1 cellular context compared by ENCODE assay signal in the genomic region with DNA sequence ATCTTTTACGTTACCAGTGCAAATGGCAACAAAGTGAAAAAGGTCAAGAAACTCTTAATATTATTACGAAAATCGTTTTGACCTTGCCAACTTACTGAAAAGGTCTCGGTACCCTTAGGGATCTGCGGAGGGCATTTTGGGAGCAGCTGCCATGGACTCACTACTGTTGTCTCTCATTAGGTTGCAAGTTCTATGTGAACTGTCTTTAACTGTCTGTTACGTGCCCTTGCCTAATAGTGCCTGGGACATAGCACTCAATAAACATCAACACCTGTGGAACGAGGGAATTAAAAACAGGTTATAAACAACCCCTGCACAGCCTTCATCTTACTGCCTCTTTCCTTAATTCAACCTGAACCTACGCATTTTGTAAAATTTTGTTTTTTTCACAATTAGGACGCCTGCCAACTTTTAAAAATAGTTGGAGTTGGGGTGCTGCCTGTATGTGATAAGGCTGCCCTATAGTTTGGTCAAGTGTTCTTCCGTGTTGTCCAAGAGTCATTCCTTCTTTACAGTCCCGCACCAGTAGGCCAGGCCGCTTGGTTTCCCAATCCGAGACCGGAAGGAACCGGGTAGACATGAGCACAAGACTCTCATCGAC.
TF ChIP-seq lines count a peak whose summit lies in the region.

No MANE protein-coding gene starts in this region.

TF ChIP-seq in K562, 482 proteins besides CTCF, POLR2A, EP300 and RAD21 (continued from another document and continues in another):
- TF ChIP-seq, protein P1, sequence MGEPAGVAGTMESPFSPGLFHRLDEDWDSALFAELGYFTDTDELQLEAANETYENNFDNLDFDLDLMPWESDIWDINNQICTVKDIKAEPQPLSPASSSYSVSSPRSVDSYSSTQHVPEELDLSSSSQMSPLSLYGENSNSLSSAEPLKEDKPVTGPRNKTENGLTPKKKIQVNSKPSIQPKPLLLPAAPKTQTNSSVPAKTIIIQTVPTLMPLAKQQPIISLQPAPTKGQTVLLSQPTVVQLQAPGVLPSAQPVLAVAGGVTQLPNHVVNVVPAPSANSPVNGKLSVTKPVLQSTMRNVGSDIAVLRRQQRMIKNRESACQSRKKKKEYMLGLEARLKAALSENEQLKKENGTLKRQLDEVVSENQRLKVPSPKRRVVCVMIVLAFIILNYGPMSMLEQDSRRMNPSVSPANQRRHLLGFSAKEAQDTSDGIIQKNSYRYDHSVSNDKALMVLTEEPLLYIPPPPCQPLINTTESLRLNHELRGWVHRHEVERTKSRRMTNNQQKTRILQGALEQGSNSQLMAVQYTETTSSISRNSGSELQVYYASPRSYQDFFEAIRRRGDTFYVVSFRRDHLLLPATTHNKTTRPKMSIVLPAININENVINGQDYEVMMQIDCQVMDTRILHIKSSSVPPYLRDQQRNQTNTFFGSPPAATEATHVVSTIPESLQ (CRISPR knock-in tag; IDR thresholded peaks at IDR 0.05) = no peak
- TF ChIP-seq NR2C1 (IDR thresholded peaks at IDR 0.05) = no peak
- peak; percentile 13; the same call in 1 of the 2 replicates for TF ChIP-seq NR2C1 (tag; IDR thresholded peaks at IDR 0.05)
- no peak for TF ChIP-seq CHD1 (IDR thresholded peaks at IDR 0.05; ENCODE audit: low read length)
- TF ChIP-seq CHD4 (IDR thresholded peaks at IDR 0.05; ENCODE audit: insufficient read depth, insufficient replicate concordance, low read depth, low read length, poor library complexity, severe bottlenecking) = no peak
- no peak for TF ChIP-seq SRSF9 (IDR thresholded peaks at IDR 0.05; ENCODE audit: borderline replicate concordance, low read depth, low read length)
- TF ChIP-seq TAF15 (IDR thresholded peaks at IDR 0.05; ENCODE audit: low read depth, low read length) = no peak
- TF ChIP-seq ZNF24 (IDR thresholded peaks at IDR 0.05) = no peak
- TF ChIP-seq, protein P2, sequence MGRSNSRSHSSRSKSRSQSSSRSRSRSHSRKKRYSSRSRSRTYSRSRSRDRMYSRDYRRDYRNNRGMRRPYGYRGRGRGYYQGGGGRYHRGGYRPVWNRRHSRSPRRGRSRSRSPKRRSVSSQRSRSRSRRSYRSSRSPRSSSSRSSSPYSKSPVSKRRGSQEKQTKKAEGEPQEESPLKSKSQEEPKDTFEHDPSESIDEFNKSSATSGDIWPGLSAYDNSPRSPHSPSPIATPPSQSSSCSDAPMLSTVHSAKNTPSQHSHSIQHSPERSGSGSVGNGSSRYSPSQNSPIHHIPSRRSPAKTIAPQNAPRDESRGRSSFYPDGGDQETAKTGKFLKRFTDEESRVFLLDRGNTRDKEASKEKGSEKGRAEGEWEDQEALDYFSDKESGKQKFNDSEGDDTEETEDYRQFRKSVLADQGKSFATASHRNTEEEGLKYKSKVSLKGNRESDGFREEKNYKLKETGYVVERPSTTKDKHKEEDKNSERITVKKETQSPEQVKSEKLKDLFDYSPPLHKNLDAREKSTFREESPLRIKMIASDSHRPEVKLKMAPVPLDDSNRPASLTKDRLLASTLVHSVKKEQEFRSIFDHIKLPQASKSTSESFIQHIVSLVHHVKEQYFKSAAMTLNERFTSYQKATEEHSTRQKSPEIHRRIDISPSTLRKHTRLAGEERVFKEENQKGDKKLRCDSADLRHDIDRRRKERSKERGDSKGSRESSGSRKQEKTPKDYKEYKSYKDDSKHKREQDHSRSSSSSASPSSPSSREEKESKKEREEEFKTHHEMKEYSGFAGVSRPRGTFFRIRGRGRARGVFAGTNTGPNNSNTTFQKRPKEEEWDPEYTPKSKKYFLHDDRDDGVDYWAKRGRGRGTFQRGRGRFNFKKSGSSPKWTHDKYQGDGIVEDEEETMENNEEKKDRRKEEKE (IDR thresholded peaks at IDR 0.05; ENCODE audit: borderline replicate concordance in 1 of 2, control insufficient read depth in 1 of 2, low read depth in 2 of 2, low read length in 1 of 2) = no peak
- TF ChIP-seq MEF2D (tag; conservative IDR thresholded peaks at IDR 0.05; ENCODE audit: low read depth) = peak; percentile 58; the same call in 1 of the 2 replicates
- TF ChIP-seq, protein P3, sequence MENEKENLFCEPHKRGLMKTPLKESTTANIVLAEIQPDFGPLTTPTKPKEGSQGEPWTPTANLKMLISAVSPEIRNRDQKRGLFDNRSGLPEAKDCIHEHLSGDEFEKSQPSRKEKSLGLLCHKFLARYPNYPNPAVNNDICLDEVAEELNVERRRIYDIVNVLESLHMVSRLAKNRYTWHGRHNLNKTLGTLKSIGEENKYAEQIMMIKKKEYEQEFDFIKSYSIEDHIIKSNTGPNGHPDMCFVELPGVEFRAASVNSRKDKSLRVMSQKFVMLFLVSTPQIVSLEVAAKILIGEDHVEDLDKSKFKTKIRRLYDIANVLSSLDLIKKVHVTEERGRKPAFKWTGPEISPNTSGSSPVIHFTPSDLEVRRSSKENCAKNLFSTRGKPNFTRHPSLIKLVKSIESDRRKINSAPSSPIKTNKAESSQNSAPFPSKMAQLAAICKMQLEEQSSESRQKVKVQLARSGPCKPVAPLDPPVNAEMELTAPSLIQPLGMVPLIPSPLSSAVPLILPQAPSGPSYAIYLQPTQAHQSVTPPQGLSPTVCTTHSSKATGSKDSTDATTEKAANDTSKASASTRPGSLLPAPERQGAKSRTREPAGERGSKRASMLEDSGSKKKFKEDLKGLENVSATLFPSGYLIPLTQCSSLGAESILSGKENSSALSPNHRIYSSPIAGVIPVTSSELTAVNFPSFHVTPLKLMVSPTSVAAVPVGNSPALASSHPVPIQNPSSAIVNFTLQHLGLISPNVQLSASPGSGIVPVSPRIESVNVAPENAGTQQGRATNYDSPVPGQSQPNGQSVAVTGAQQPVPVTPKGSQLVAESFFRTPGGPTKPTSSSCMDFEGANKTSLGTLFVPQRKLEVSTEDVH (IDR thresholded peaks at IDR 0.05; ENCODE audit: low read depth, partially characterized antibody) = no peak
- no peak for TF ChIP-seq MAFG (tag; conservative IDR thresholded peaks at IDR 0.05)
- TF ChIP-seq TAF7 (tag; IDR thresholded peaks at IDR 0.05) = no peak
- no peak for TF ChIP-seq CEBPG (CRISPR knock-in tag; IDR thresholded peaks at IDR 0.05)
- TF ChIP-seq CEBPG (tag; conservative IDR thresholded peaks at IDR 0.05 in 1 of 2, IDR thresholded peaks at IDR 0.05 in 1 of 2) = no peak; a peak in 1 of 4 replicates
- TF ChIP-seq, protein P4, sequence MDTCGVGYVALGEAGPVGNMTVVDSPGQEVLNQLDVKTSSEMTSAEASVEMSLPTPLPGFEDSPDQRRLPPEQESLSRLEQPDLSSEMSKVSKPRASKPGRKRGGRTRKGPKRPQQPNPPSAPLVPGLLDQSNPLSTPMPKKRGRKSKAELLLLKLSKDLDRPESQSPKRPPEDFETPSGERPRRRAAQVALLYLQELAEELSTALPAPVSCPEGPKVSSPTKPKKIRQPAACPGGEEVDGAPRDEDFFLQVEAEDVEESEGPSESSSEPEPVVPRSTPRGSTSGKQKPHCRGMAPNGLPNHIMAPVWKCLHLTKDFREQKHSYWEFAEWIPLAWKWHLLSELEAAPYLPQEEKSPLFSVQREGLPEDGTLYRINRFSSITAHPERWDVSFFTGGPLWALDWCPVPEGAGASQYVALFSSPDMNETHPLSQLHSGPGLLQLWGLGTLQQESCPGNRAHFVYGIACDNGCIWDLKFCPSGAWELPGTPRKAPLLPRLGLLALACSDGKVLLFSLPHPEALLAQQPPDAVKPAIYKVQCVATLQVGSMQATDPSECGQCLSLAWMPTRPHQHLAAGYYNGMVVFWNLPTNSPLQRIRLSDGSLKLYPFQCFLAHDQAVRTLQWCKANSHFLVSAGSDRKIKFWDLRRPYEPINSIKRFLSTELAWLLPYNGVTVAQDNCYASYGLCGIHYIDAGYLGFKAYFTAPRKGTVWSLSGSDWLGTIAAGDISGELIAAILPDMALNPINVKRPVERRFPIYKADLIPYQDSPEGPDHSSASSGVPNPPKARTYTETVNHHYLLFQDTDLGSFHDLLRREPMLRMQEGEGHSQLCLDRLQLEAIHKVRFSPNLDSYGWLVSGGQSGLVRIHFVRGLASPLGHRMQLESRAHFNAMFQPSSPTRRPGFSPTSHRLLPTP (IDR thresholded peaks at IDR 0.05; ENCODE audit: borderline replicate concordance, extremely low read depth, insufficient read length) = no peak
- TF ChIP-seq, protein P5, sequence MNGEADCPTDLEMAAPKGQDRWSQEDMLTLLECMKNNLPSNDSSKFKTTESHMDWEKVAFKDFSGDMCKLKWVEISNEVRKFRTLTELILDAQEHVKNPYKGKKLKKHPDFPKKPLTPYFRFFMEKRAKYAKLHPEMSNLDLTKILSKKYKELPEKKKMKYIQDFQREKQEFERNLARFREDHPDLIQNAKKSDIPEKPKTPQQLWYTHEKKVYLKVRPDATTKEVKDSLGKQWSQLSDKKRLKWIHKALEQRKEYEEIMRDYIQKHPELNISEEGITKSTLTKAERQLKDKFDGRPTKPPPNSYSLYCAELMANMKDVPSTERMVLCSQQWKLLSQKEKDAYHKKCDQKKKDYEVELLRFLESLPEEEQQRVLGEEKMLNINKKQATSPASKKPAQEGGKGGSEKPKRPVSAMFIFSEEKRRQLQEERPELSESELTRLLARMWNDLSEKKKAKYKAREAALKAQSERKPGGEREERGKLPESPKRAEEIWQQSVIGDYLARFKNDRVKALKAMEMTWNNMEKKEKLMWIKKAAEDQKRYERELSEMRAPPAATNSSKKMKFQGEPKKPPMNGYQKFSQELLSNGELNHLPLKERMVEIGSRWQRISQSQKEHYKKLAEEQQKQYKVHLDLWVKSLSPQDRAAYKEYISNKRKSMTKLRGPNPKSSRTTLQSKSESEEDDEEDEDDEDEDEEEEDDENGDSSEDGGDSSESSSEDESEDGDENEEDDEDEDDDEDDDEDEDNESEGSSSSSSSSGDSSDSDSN (IDR thresholded peaks at IDR 0.05; ENCODE audit: borderline replicate concordance in 1 of 2, low read depth in 2 of 2, low read length in 2 of 2) = no peak
- no peak for TF ChIP-seq FUS (optimal IDR thresholded peaks at IDR 0.05; ENCODE audit: low read depth, low read length)
- TF ChIP-seq TRIM28 (IDR thresholded peaks at IDR 0.05) = no peak
- no peak for TF ChIP-seq XRCC5 (IDR thresholded peaks at IDR 0.05; ENCODE audit: low read depth, low read length)
- TF ChIP-seq, protein P6, sequence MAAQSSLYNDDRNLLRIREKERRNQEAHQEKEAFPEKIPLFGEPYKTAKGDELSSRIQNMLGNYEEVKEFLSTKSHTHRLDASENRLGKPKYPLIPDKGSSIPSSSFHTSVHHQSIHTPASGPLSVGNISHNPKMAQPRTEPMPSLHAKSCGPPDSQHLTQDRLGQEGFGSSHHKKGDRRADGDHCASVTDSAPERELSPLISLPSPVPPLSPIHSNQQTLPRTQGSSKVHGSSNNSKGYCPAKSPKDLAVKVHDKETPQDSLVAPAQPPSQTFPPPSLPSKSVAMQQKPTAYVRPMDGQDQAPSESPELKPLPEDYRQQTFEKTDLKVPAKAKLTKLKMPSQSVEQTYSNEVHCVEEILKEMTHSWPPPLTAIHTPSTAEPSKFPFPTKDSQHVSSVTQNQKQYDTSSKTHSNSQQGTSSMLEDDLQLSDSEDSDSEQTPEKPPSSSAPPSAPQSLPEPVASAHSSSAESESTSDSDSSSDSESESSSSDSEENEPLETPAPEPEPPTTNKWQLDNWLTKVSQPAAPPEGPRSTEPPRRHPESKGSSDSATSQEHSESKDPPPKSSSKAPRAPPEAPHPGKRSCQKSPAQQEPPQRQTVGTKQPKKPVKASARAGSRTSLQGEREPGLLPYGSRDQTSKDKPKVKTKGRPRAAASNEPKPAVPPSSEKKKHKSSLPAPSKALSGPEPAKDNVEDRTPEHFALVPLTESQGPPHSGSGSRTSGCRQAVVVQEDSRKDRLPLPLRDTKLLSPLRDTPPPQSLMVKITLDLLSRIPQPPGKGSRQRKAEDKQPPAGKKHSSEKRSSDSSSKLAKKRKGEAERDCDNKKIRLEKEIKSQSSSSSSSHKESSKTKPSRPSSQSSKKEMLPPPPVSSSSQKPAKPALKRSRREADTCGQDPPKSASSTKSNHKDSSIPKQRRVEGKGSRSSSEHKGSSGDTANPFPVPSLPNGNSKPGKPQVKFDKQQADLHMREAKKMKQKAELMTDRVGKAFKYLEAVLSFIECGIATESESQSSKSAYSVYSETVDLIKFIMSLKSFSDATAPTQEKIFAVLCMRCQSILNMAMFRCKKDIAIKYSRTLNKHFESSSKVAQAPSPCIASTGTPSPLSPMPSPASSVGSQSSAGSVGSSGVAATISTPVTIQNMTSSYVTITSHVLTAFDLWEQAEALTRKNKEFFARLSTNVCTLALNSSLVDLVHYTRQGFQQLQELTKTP (IDR thresholded peaks at IDR 0.05; ENCODE audit: low read depth in 1 of 2, partially characterized antibody in 2 of 2) = peak in 1 of 2 experiments; percentile 46
- no peak for TF ChIP-seq ILF3 (IDR thresholded peaks at IDR 0.05; ENCODE audit: borderline replicate concordance)
- TF ChIP-seq, protein P7, sequence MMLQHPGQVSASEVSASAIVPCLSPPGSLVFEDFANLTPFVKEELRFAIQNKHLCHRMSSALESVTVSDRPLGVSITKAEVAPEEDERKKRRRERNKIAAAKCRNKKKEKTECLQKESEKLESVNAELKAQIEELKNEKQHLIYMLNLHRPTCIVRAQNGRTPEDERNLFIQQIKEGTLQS (IDR thresholded peaks at IDR 0.05) = no peak
- TF ChIP-seq, protein P7 (CRISPR knock-in tag; conservative IDR thresholded peaks at IDR 0.05) = no peak
- no peak for TF ChIP-seq RBM39 (optimal IDR thresholded peaks at IDR 0.05; ENCODE audit: low read depth, low read length)
- no peak for TF ChIP-seq STAT5B (CRISPR knock-in tag; IDR thresholded peaks at IDR 0.05)
- no peak for TF ChIP-seq TRIM24 (IDR thresholded peaks at IDR 0.05)
- TF ChIP-seq SLC30A9 (CRISPR knock-in tag; IDR thresholded peaks at IDR 0.05) = no peak
- no peak for TF ChIP-seq ZNF143 (CRISPR knock-in tag; IDR thresholded peaks at IDR 0.05)
- no peak for TF ChIP-seq PTBP1 (IDR thresholded peaks at IDR 0.05; ENCODE audit: low read depth, low read length)
